Comparison of ENCODE assay signal across 19 cellular contexts in the genomic region with DNA sequence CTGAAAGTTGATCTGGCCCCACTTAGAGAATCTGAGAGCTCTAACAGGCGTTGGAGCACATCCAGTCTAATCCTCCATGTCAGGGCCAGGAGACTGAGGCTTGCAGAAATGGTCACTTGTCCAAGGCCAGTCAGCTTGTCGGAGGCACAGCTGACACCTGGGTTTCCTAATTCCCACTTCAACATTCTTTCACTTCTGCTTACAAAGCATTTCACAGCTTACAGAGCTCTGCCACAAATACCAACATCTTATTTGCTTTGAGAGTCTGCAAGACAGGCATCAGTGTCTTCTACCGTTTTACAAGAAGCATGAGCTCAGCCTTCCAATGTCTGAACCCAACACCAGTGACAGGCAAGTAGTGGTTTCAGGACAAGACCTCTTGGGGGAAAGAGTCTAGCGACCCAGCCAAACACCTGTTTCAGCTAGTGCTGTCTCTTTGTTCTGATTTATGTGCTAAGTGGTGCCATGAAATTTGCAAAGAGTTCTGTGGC. TPM values are rescaled to one million over a fixed set of nuclear protein-coding genes. Genes with fewer than 3 reads are reported as not detected.
A peak's percentile ranks its signal among the peaks of the same experiment; 100 is the strongest.
DNase-seq lines count a peak whose midpoint lies in the region; ATAC-seq, FAIRE-seq and TF ChIP-seq lines count a peak whose summit lies in the region.
"Had no signal": no experiment of that assay in that cellular context is flagged by ENCODE, and none has a peak within 500 bp of the region (broad histone marks: within the 10 kb centered on the region; RNA-seq: fewer than 3 reads in every experiment).

No MANE protein-coding gene starts in this region.

- no peaks in the 10 kb centered on the region for H3K9me3 Mint-ChIP-seq in neural progenitor cell
- H3K9me3 Mint-ChIP-seq: CD8-positive, alpha-beta memory T cell had no signal

- H3K79me2 ChIP-seq in neural progenitor cell (ENCODE audit: low read depth), result no peaks in the 10 kb centered on the region
- H3K79me2 ChIP-seq in HepG2 (ENCODE audit: insufficient read depth, low read length), result no peaks in the 10 kb centered on the region

- no peak for TF ChIP-seq RAD21 in HepG2 (CRISPR knock-in tag; IDR thresholded peaks at IDR 0.05)

- in situ Hi-C loops in HepG2 (cut with HindIII; ENCODE audit: extremely low pct_ligation_motif_present, low pct_unique_long_range_greater_than_20kb), result no loop called here

- H2AFZ ChIP-seq in neural progenitor cell (replicated peaks) (no peak overlapping the region), HepG2 (ENCODE audit: low read length) (no peak overlapping the region)

- H4K20me1 ChIP-seq in neural progenitor cell (ENCODE audit: low read depth) (no peaks in the 10 kb centered on the region), HepG2 (ENCODE audit: insufficient read depth, low read length) (no peaks in the 10 kb centered on the region)

- TF ChIP-seq EP300 in sigmoid colon (IDR thresholded peaks at IDR 0.05) (no peak), HepG2 (IDR thresholded peaks at IDR 0.05; ENCODE audit: low read depth in 2 of 2, low read length in 2 of 2) (no peak), HepG2 (CRISPR knock-in tag; IDR thresholded peaks at IDR 0.05; ENCODE audit: borderline replicate concordance) (no peak)

- no peaks in the 10 kb centered on the region for H3K36me3 ChIP-seq in neural progenitor cell
- no peaks in the 10 kb centered on the region for H3K36me3 ChIP-seq in sigmoid colon
- H3K36me3 ChIP-seq in HepG2 (replicated peaks in 1 of 2; ENCODE audit: control insufficient read depth in 1 of 2, insufficient read depth in 2 of 2, low read length in 2 of 2), result no peaks in the 10 kb centered on the region
- H3K36me3 ChIP-seq in MG63, result no peaks in the 10 kb centered on the region
- H3K36me3 ChIP-seq: neutrophil, right lobe of liver had no signal

- H3K27me3 Mint-ChIP-seq in neural progenitor cell (ENCODE audit: insufficient read depth, low read depth), result peaks cover 4% of the 10 kb centered on the region

- POLR2A ChIA-PET in RWPE1 (lab: Yijun Ruan, JAX; ENCODE audit: low non-redundant PET) (interaction anchor here (0.6 kb wide), 1 partner anchor 165 kb away, joined by 8 read pairs; no protein-coding TSS in a partner anchor), HepG2 (lab: Yijun Ruan, JAX) (no interaction called here)

- H3K27ac Mint-ChIP-seq in neural progenitor cell, result peak overlapping the region; percentile 10
- H3K27ac Mint-ChIP-seq: activated CD8-positive, alpha-beta memory T cell treated with anti-CD3 and anti-CD28 coated beads, Interleukin-2, amount 10 ng/mL, durations not matched to agents 7 days and 5 days had no signal

- H3K4me1 Mint-ChIP-seq in neural progenitor cell, result peaks cover 7% of the 10 kb centered on the region
- H3K4me1 Mint-ChIP-seq: activated CD8-positive, alpha-beta memory T cell treated with anti-CD3 and anti-CD28 coated beads, Interleukin-2, amount 10 ng/mL, durations not matched to agents 7 days and 5 days; CD8-positive, alpha-beta memory T cell had no signal

- peak overlapping the region; percentile 35 for H3K4me3 Mint-ChIP-seq in neural progenitor cell
- H3K4me3 Mint-ChIP-seq: activated CD8-positive, alpha-beta memory T cell treated with anti-CD3 and anti-CD28 coated beads, Interleukin-2, amount 10 ng/mL, durations not matched to agents 7 days and 5 days; CD8-positive, alpha-beta memory T cell had no signal

- WGBS in sigmoid colon, 2 donors, result 46 to 50% methylated on average over 4 of the region's 4 CpGs
- 4% methylated on average over 3 of the region's 4 CpGs for WGBS in HepG2 (ENCODE audit: low lambda C conversion rate)

- peaks cover 14% of the 10 kb centered on the region for H3K4me1 ChIP-seq in neural progenitor cell
- no peaks in the 10 kb centered on the region for H3K4me1 ChIP-seq in sigmoid colon
- H3K4me1 ChIP-seq in HepG2 (ENCODE audit: insufficient read depth, low read length), result no peaks in the 10 kb centered on the region
- H3K4me1 ChIP-seq: right lobe of liver had no signal

- H3K27ac ChIP-seq in RWPE1 (peak overlapping the region; percentile 46), neural progenitor cell (no peak overlapping the region), sigmoid colon (no peak overlapping the region), HepG2 (ENCODE audit: extremely low read length, insufficient read depth, low read length) (no peak overlapping the region)
- H3K27ac ChIP-seq: neutrophil, right lobe of liver had no signal

- CTCF ChIA-PET in RWPE1 (lab: Yijun Ruan, JAX) (interaction anchor here (0.9 to 1.3 kb wide), 2 partner anchors 23 to 381 kb away, joined by 3 to 5 read pairs; no protein-coding TSS in a partner anchor), HepG2 (lab: Yijun Ruan, JAX; ENCODE audit: low intra/inter-chr PET ratio, low total read pairs) (no interaction called here)

- intact Hi-C loops in sigmoid colon (cut with DNase I), result no loop called here
- intact Hi-C loops in HepG2 (cut with micrococcal nuclease; ENCODE audit: unreplicated experiment), result no loop called here

- no peaks in the 10 kb centered on the region for H3K36me3 Mint-ChIP-seq in neural progenitor cell
- H3K36me3 Mint-ChIP-seq: activated CD8-positive, alpha-beta memory T cell treated with anti-CD3 and anti-CD28 coated beads, Interleukin-2, amount 10 ng/mL, durations not matched to agents 7 days and 5 days; CD8-positive, alpha-beta memory T cell had no signal

- no peak overlapping the region for H3K4me3 ChIP-seq in GM12865 (ENCODE audit: low read depth, low read length)
- no peak overlapping the region for H3K4me3 ChIP-seq in neural progenitor cell
- H3K4me3 ChIP-seq in sigmoid colon, result no peak overlapping the region
- no peak overlapping the region for H3K4me3 ChIP-seq in HepG2 (replicated peaks in 1 of 3; ENCODE audit: insufficient read depth in 1 of 3, low read depth in 2 of 3, low read length in 3 of 3)
- H3K4me3 ChIP-seq in MG63, result no peak overlapping the region
- H3K4me3 ChIP-seq: right lobe of liver had no signal

- BruUV-seq in HepG2 (replicated peaks; lab: Mats Ljungman, UMichigan), result no TSS peak

- H3F3A ChIP-seq in neural progenitor cell (ENCODE audit: low read depth), result no peaks in the 10 kb centered on the region

- no peak overlapping the region for H3K9ac ChIP-seq in neural progenitor cell
- no peak overlapping the region for H3K9ac ChIP-seq in HepG2 (ENCODE audit: insufficient read depth, low read depth, low read length)

- no peaks in the 10 kb centered on the region for H3K27me3 ChIP-seq in neural progenitor cell
- H3K27me3 ChIP-seq in sigmoid colon, result no peaks in the 10 kb centered on the region
- H3K27me3 ChIP-seq in HepG2 (ENCODE audit: control insufficient read depth in 1 of 2, insufficient read depth in 2 of 2, low read length in 2 of 2), result peaks cover 6 to 57% of the 10 kb centered on the region in 2 experiments; a peak in 3 of 5 replicates
- no peaks in the 10 kb centered on the region for H3K27me3 ChIP-seq in MG63
- H3K27me3 ChIP-seq: neutrophil, right lobe of liver had no signal

- DNase-seq in GM12865 (ENCODE audit: low read depth) (peak; percentile 51), RWPE1 (ENCODE audit: low spot score) (no peak), neural progenitor cell (ENCODE audit: low spot score) (no peak), sigmoid colon (no peak), HepG2 (ENCODE audit: low spot score) (no peak), MG63 (no peak)
- DNase-seq: activated CD4-positive, alpha-beta T cell treated with anti-CD3 and anti-CD28 coated beads for 1 hour; activated CD8-positive, alpha-beta memory T cell treated with anti-CD3 and anti-CD28 coated beads, Interleukin-2, amount 10 ng/mL, durations not matched to agents 7 days and 5 days; activated effector memory CD4-positive, alpha-beta T cell treated with anti-CD3 and anti-CD28 coated beads, Interleukin-2, amount 50 U/mL, for 16 hours; CD8-positive, alpha-beta memory T cell; hippocampal formation; Kasumi-1; kidney glomerular epithelial cell; right lobe of liver; stimulated activated CD4-positive, alpha-beta T cell treated with anti-CD3 and anti-CD28 coated beads, Interleukin-2, amount 100 ng/mL, for 24 hours had no signal

- FAIRE-seq in HepG2 (lab: Jason Lieb, UNC), result no peak
- FAIRE-seq: colon had no signal

- H3K9me3 ChIP-seq in neural progenitor cell (ENCODE audit: low read depth), result no peaks in the 10 kb centered on the region
- H3K9me3 ChIP-seq in sigmoid colon, result no peaks in the 10 kb centered on the region
- no peaks in the 10 kb centered on the region for H3K9me3 ChIP-seq in HepG2 (ENCODE audit: low read length)
- H3K9me3 ChIP-seq in MG63, result no peaks in the 10 kb centered on the region
- H3K9me3 ChIP-seq: neutrophil, right lobe of liver had no signal

- ATAC-seq in HG02763 (IDR thresholded peaks at IDR 0.05; ENCODE audit: unreplicated experiment) (peak; percentile 50), HepG2 (no peak), HG03439 (IDR thresholded peaks at IDR 0.05; ENCODE audit: unreplicated experiment) (no peak)
- ATAC-seq: activated CD8-positive, alpha-beta memory T cell treated with anti-CD3 and anti-CD28 coated beads, Interleukin-2, amount 10 ng/mL, durations not matched to agents 7 days and 5 days; right lobe of liver had no signal

- TF ChIP-seq POLR2A in sigmoid colon (IDR thresholded peaks at IDR 0.05) (no peak), HepG2 (IDR thresholded peaks at IDR 0.05; ENCODE audit: insufficient read depth in 1 of 2, low read depth in 2 of 2, low read length in 2 of 2) (no peak)

- TF ChIP-seq CTCF in GM12865 (IDR thresholded peaks at IDR 0.05; ENCODE audit: insufficient read depth, low read depth, low read length, missing control alignments) (no peak), RWPE1 (conservative IDR thresholded peaks at IDR 0.05; ENCODE audit: low read depth) (no peak), neural progenitor cell (IDR thresholded peaks at IDR 0.05) (no peak), sigmoid colon (IDR thresholded peaks at IDR 0.05) (no peak), HepG2 (CRISPR knock-in tag; IDR thresholded peaks at IDR 0.05) (no peak)

- H3K4me2 ChIP-seq in neural progenitor cell (no peak overlapping the region), HepG2 (ENCODE audit: low read depth, low read length) (no peak overlapping the region)

RNA-seq across cellular contexts. Expression of gene ISCA2, which starts 31.8 kb away (rescaled TPM):
- total RNA-seq in neural progenitor cell (ENCODE audit: low replicate concordance), result 45.5 and 47.0 TPM in 2 replicates
- 10 to 100 TPM in 3 of 4 donors, 1 to 10 TPM in 1; 8.6 to 15.7 (median 12.0) TPM for total RNA-seq in sigmoid colon
- polyA plus RNA-seq in sigmoid colon, result 10 to 100 TPM; 24.2 to 59.0 (median 27.0) TPM
- total RNA-seq in HepG2 (2016; rRNA removed; fragmentation: Illumina TruSeq; extraction: Trizol), result 43.4 and 53.0 TPM in 2 replicates
- total RNA-seq in HepG2 (2016; cell fraction: cytosol; rRNA removed; fragmentation: Illumina TruSeq; extraction: Trizol; ENCODE audit: low read depth), result 17.5 and 18.2 TPM in 2 replicates
- total RNA-seq in HepG2 (2016; cell fraction: insoluble cytoplasmic fraction; rRNA removed; fragmentation: Illumina TruSeq; extraction: Trizol), result 42.9 and 57.5 TPM in 2 replicates
- 23.3 and 26.7 TPM in 2 replicates for total RNA-seq in HepG2 (2016; cell fraction: membrane; rRNA removed; fragmentation: Illumina TruSeq; extraction: Trizol)
- 21.1 and 23.4 TPM in 2 replicates for total RNA-seq in HepG2 (2016; cell fraction: nucleus; rRNA removed; fragmentation: Illumina TruSeq; extraction: Trizol)
- 24.8 and 32.1 TPM in 2 replicates for polyA plus RNA-seq in HepG2 (2011; rRNA removed)
- 24.5 and 27.0 TPM in 2 replicates for polyA plus RNA-seq in HepG2 (2011; cell fraction: cytosol; rRNA removed)
- 11.3 and 11.4 TPM in 2 replicates for polyA plus RNA-seq in HepG2 (2011; cell fraction: nucleus; rRNA removed)
- 18.4 and 18.8 TPM in 2 replicates for polyA plus RNA-seq in HepG2 (2012)
- 16.6 and 20.0 TPM in 2 replicates for polyA plus RNA-seq in HepG2 (2016; cell fraction: cytosol; fragmentation: Illumina TruSeq; extraction: Trizol; ENCODE audit: low read depth)
- polyA plus RNA-seq in HepG2 (2016; cell fraction: insoluble cytoplasmic fraction; fragmentation: Illumina TruSeq; extraction: Trizol; ENCODE audit: low read depth), result 55.8 and 67.9 TPM in 2 replicates
- polyA plus RNA-seq in HepG2 (2016; cell fraction: membrane; fragmentation: Illumina TruSeq; extraction: Trizol; ENCODE audit: low read depth), result 20.6 and 24.2 TPM in 2 replicates
- polyA plus RNA-seq in HepG2 (2016; cell fraction: nucleus; fragmentation: Illumina TruSeq; extraction: Trizol; ENCODE audit: insufficient read depth, low read depth), result 34.4 and 35.5 TPM in 2 replicates
- polyA minus RNA-seq in HepG2 (2011; rRNA and poly(A)+ RNA removed; ENCODE audit: low replicate concordance), result 3.1 and 4.4 TPM in 2 replicates
- polyA minus RNA-seq in HepG2 (2011; cell fraction: cytosol; rRNA and poly(A)+ RNA removed), result 5.8 and 7.5 TPM in 2 replicates
- 6.5 and 6.6 TPM in 2 replicates for polyA minus RNA-seq in HepG2 (2011; cell fraction: nucleus; rRNA and poly(A)+ RNA removed)
- total RNA-seq in MG63 (2014; rRNA removed; shearing (Covaris generic); ENCODE audit: low replicate concordance), result 12.7 and 31.6 TPM in 2 replicates

RNA-seq across cellular contexts. Expression of gene NPC2, which starts 32.3 kb away (rescaled TPM):
- 371 and 405 TPM in 2 replicates for total RNA-seq in neural progenitor cell (ENCODE audit: low replicate concordance)
- 100 to 1,000 TPM; 182 to 273 (median 215) TPM for total RNA-seq in sigmoid colon
- polyA plus RNA-seq in sigmoid colon, result 100 to 1,000 TPM; 176 to 251 (median 230) TPM
- total RNA-seq in HepG2 (2016; rRNA removed; fragmentation: Illumina TruSeq; extraction: Trizol), result 108 and 164 TPM in 2 replicates
- 97.6 and 98.1 TPM in 2 replicates for total RNA-seq in HepG2 (2016; cell fraction: cytosol; rRNA removed; fragmentation: Illumina TruSeq; extraction: Trizol; ENCODE audit: low read depth)
- total RNA-seq in HepG2 (2016; cell fraction: insoluble cytoplasmic fraction; rRNA removed; fragmentation: Illumina TruSeq; extraction: Trizol), result 110 and 171 TPM in 2 replicates
- 151 and 156 TPM in 2 replicates for total RNA-seq in HepG2 (2016; cell fraction: membrane; rRNA removed; fragmentation: Illumina TruSeq; extraction: Trizol)
- total RNA-seq in HepG2 (2016; cell fraction: nucleus; rRNA removed; fragmentation: Illumina TruSeq; extraction: Trizol), result 133 and 142 TPM in 2 replicates
- polyA plus RNA-seq in HepG2 (2011; rRNA removed), result 132 and 136 TPM in 2 replicates
- polyA plus RNA-seq in HepG2 (2011; cell fraction: cytosol; rRNA removed), result 168 and 213 TPM in 2 replicates
- 111 and 132 TPM in 2 replicates for polyA plus RNA-seq in HepG2 (2011; cell fraction: nucleus; rRNA removed)
- polyA plus RNA-seq in HepG2 (2012), result 184 and 188 TPM in 2 replicates
- 123 and 125 TPM in 2 replicates for polyA plus RNA-seq in HepG2 (2016; cell fraction: cytosol; fragmentation: Illumina TruSeq; extraction: Trizol; ENCODE audit: low read depth)
- 137 and 155 TPM in 2 replicates for polyA plus RNA-seq in HepG2 (2016; cell fraction: insoluble cytoplasmic fraction; fragmentation: Illumina TruSeq; extraction: Trizol; ENCODE audit: low read depth)
- polyA plus RNA-seq in HepG2 (2016; cell fraction: membrane; fragmentation: Illumina TruSeq; extraction: Trizol; ENCODE audit: low read depth), result 181 and 189 TPM in 2 replicates
- polyA plus RNA-seq in HepG2 (2016; cell fraction: nucleus; fragmentation: Illumina TruSeq; extraction: Trizol; ENCODE audit: insufficient read depth, low read depth), result 223 and 240 TPM in 2 replicates
- polyA minus RNA-seq in HepG2 (2011; rRNA and poly(A)+ RNA removed; ENCODE audit: low replicate concordance), result 84.2 and 184 TPM in 2 replicates
- 82.0 and 93.2 TPM in 2 replicates for polyA minus RNA-seq in HepG2 (2011; cell fraction: cytosol; rRNA and poly(A)+ RNA removed)
- 30.8 and 32.4 TPM in 2 replicates for polyA minus RNA-seq in HepG2 (2011; cell fraction: nucleus; rRNA and poly(A)+ RNA removed)
- total RNA-seq in MG63 (2014; rRNA removed; shearing (Covaris generic); ENCODE audit: low replicate concordance), result 25.5 and 33.4 TPM in 2 replicates
